ENCODE assay signal across 18 cellular contexts in genomic region chr3:189966843-189967242, GRCh38.
DNase-seq lines count a peak whose midpoint lies in the region; ATAC-seq and TF ChIP-seq lines count a peak whose summit lies in the region.
"Had no signal": no experiment of that assay in that cellular context is flagged by ENCODE, and none has a peak within 500 bp of the region (broad histone marks: within the 10 kb centered on the region; RNA-seq: fewer than 3 reads in every experiment).

No MANE protein-coding gene starts in this region.

- no peak overlapping the region for H3K4me3 ChIP-seq in BE2C (ENCODE audit: low read depth, low read length)
- H3K4me3 ChIP-seq: BLaER1, K562, neural progenitor cell, psoas muscle, thoracic aorta had no signal

- H3K9me3 ChIP-seq in BE2C: no peaks in the 10 kb centered on the region
- H3K9me3 ChIP-seq: BLaER1, psoas muscle, thoracic aorta had no signal

- DNase-seq in activated CD8-positive, alpha-beta memory T cell treated with anti-CD3 and anti-CD28 coated beads, Interleukin-2, amount 50 U/mL, for 4 hours: no peak
- no peak for DNase-seq in BE2C
- no peak for DNase-seq in dermis blood vessel endothelial cell
- DNase-seq in cerebellar cortex (ENCODE audit: low spot score): no peak
- DNase-seq: activated CD4-positive, alpha-beta T cell treated with anti-CD3 and anti-CD28 coated beads for 36 hours; activated gamma-delta T cell treated with Interleukin-2 at 50 U/mL for 16 hours; effector CD4-positive, alpha-beta T cell; GF-D8; psoas muscle; stimulated activated CD8-positive, alpha-beta memory T cell treated with anti-CD3 and anti-CD28 coated beads, Interleukin-4, amount 100 ng/mL, for 48 hours had no signal

- no peaks in the 10 kb centered on the region for H3K4me1 ChIP-seq in BE2C
- H3K4me1 ChIP-seq: BLaER1, psoas muscle had no signal

- H3K36me3 ChIP-seq in BE2C: no peaks in the 10 kb centered on the region
- H3K36me3 ChIP-seq: BLaER1, neural progenitor cell, thoracic aorta had no signal

- no peak for TF ChIP-seq CTCF in BE2C (IDR thresholded peaks at IDR 0.05; ENCODE audit: low read depth, low read length)

- no peaks in the 10 kb centered on the region for H3K27me3 ChIP-seq in BE2C
- H3K27me3 ChIP-seq: BLaER1, neural progenitor cell had no signal

- ATAC-seq in GM18498 (IDR thresholded peaks at IDR 0.05; ENCODE audit: unreplicated experiment) (peak; percentile 58), GM21367 (IDR thresholded peaks at IDR 0.05; ENCODE audit: unreplicated experiment) (peak; percentile 52), HG02642 (IDR thresholded peaks at IDR 0.05; ENCODE audit: poor library complexity, unreplicated experiment) (peak; percentile 58), HG03432 (IDR thresholded peaks at IDR 0.05; ENCODE audit: unreplicated experiment) (peak; percentile 78)
- ATAC-seq: activated CD4-positive, alpha-beta T cell treated with anti-CD3 and anti-CD28 coated beads for 36 hours had no signal
